ENCODE assay signal across 25 cellular contexts in the genomic region with DNA sequence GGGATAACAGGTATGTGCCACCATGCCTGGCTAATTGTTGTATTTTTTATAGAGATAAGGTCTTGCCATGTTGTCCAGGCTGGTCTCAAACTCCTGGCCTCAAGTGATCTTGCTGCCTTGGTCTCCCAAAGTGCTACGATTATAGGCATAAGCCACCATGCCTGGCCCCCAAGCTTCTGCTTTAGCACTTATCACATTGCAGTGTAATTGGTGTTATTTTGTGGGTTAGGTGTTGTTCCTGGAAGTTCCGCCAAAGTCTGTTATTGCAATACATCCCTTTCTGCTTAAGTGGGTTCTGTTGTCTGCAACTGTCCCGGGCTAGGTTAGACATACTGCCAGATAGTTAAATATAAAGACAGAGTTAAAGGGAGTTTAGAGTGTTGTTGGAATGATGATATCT. TPM values are rescaled to one million over a fixed set of nuclear protein-coding genes. Genes with fewer than 3 reads are reported as not detected.
DNase-seq lines count a peak whose midpoint lies in the region; ATAC-seq and TF ChIP-seq lines count a peak whose summit lies in the region.
"Had no signal": no experiment of that assay in that cellular context is flagged by ENCODE, and none has a peak within 500 bp of the region (broad histone marks: within the 10 kb centered on the region; RNA-seq: fewer than 3 reads in every experiment).

No MANE protein-coding gene starts in this region.

- H3K9me3 Mint-ChIP-seq in CD4-positive, alpha-beta T cell: no peaks in the 10 kb centered on the region
- no peaks in the 10 kb centered on the region for H3K9me3 Mint-ChIP-seq in central memory CD8-positive, alpha-beta T cell
- no peaks in the 10 kb centered on the region for H3K9me3 Mint-ChIP-seq in nephron
- H3K9me3 Mint-ChIP-seq: CD4-positive, CD25-positive, alpha-beta regulatory T cell had no signal

- H3K36me3 Mint-ChIP-seq in CD4-positive, alpha-beta T cell (ENCODE audit: low read depth): peaks cover 17% of the 10 kb centered on the region
- H3K36me3 Mint-ChIP-seq in central memory CD8-positive, alpha-beta T cell (ENCODE audit: insufficient read depth): peaks cover 7% of the 10 kb centered on the region
- no peaks in the 10 kb centered on the region for H3K36me3 Mint-ChIP-seq in nephron (ENCODE audit: low read depth)

- POLR2A ChIA-PET in CD4-positive, alpha-beta T cell (lab: Charles Lee): no interaction called here

- TF ChIP-seq CTCF in CD4-positive, alpha-beta T cell (IDR thresholded peaks at IDR 0.05): no peak
- no peak for TF ChIP-seq CTCF in nephron (IDR thresholded peaks at IDR 0.05; ENCODE audit: unreplicated experiment in 3 of 3)

- H3K4me3 ChIP-seq in right cardiac atrium (ENCODE audit: low read length): no peak overlapping the region
- H3K4me3 ChIP-seq: GM12878, K562, PC-9, SK-N-MC had no signal

- 92% methylated on average over 3 of the region's 3 CpGs for WGBS in right cardiac atrium

- H3K4me3 Mint-ChIP-seq in CD4-positive, alpha-beta T cell: peak overlapping the region; percentile 8
- H3K4me3 Mint-ChIP-seq in central memory CD8-positive, alpha-beta T cell: peak overlapping the region; percentile 45
- H3K4me3 Mint-ChIP-seq in nephron: peak overlapping the region in 2 of 3 experiments; percentile 24 to 50

- H3K9me3 ChIP-seq in CD4-positive, alpha-beta T cell (ENCODE audit: control insufficient read depth, low read length): no peaks in the 10 kb centered on the region
- no peaks in the 10 kb centered on the region for H3K9me3 ChIP-seq in right cardiac atrium (ENCODE audit: control insufficient read depth, low read length)
- H3K9me3 ChIP-seq: Caco-2 had no signal

- H3K4me1 ChIP-seq in right cardiac atrium (ENCODE audit: control insufficient read depth, insufficient read depth, low read length): peaks cover 8% of the 10 kb centered on the region
- H3K4me1 ChIP-seq: Caco-2 had no signal

- no peak overlapping the region for H3K27ac ChIP-seq in CD4-positive, alpha-beta T cell (ENCODE audit: low read depth, low read length)
- H3K27ac ChIP-seq in right cardiac atrium (ENCODE audit: low read length): no peak overlapping the region
- H3K27ac ChIP-seq: HL-60, PC-9, SK-N-MC had no signal

- intact Hi-C loops in CD4-positive, alpha-beta T cell (cut with DNase I, micrococcal nuclease): no loop called here
- intact Hi-C loops in right cardiac atrium (cut with DNase I): no loop called here

- H3K27me3 Mint-ChIP-seq in CD4-positive, alpha-beta T cell: no peaks in the 10 kb centered on the region
- H3K27me3 Mint-ChIP-seq in central memory CD8-positive, alpha-beta T cell: no peaks in the 10 kb centered on the region
- H3K27me3 Mint-ChIP-seq in nephron (ENCODE audit: low read depth): no peaks in the 10 kb centered on the region
- H3K27me3 Mint-ChIP-seq: CD4-positive, CD25-positive, alpha-beta regulatory T cell had no signal

- ATAC-seq in CD4-positive, alpha-beta T cell (ENCODE audit: poor library complexity): no peak
- no peak for ATAC-seq in central memory CD8-positive, alpha-beta T cell (replicated peaks; ENCODE audit: extremely low read depth, poor library complexity, severe bottlenecking)
- ATAC-seq in HG03439 (IDR thresholded peaks at IDR 0.05; ENCODE audit: unreplicated experiment) (no peak), right cardiac atrium (no peak)
- ATAC-seq: GM12878, HepG2, K562 had no signal

- no peaks in the 10 kb centered on the region for H3K27me3 ChIP-seq in CD4-positive, alpha-beta T cell (ENCODE audit: control insufficient read depth, insufficient read depth, low read length)
- H3K27me3 ChIP-seq in right cardiac atrium (ENCODE audit: control insufficient read depth, insufficient read depth): no peaks in the 10 kb centered on the region

- H3K27ac Mint-ChIP-seq in CD4-positive, alpha-beta T cell: no peak overlapping the region
- H3K27ac Mint-ChIP-seq in central memory CD8-positive, alpha-beta T cell (ENCODE audit: low read depth): peak overlapping the region; percentile 61
- H3K27ac Mint-ChIP-seq in nephron: no peak overlapping the region

- CTCF ChIA-PET in CD4-positive, alpha-beta T cell (lab: Charles Lee): no interaction called here

- no peak for DNase-seq in CD4-positive, alpha-beta T cell
- DNase-seq in GF-D8 (lab: John Stamatoyannopoulos, UW): peak; percentile 26
- no peak for DNase-seq in central memory CD8-positive, alpha-beta T cell (ENCODE audit: low spot score in 2 of 2)
- DNase-seq in stimulated activated CD8-positive, alpha-beta memory T cell treated with anti-CD3 and anti-CD28 coated beads, Interleukin-4, amount 100 ng/mL, for 48 hours: no peak
- no peak for DNase-seq in right cardiac atrium
- DNase-seq: Caco-2; CD4-positive, CD25-positive, alpha-beta regulatory T cell; DMS 273 treated with DMSO at 0.1 percent for 48 hours; DMS79 treated with DMSO at 0.1 percent for 48 hours; NCI-H1105; NCI-H2029 treated with DMSO at 0.1 percent for 48 hours; NCI-H2171; NCI-H345; NCI-H524; NCI-H774; PC-9; RPMI8226; SHP77 had no signal

- H3K4me1 Mint-ChIP-seq in CD4-positive, alpha-beta T cell (ENCODE audit: low read depth): peaks cover 14% of the 10 kb centered on the region
- peaks cover 6% of the 10 kb centered on the region for H3K4me1 Mint-ChIP-seq in central memory CD8-positive, alpha-beta T cell
- peaks cover 21% of the 10 kb centered on the region for H3K4me1 Mint-ChIP-seq in nephron

RNA-seq across cellular contexts. Expression of a gene that starts 3.4 kb away (rescaled TPM):
- 1 to 10 TPM; 7.3 to 7.6 TPM for total RNA-seq in CD4-positive, alpha-beta T cell
- total RNA-seq in right cardiac atrium: 10 to 100 TPM; 14.7 to 21.7 (median 20.0) TPM
- 23.5 TPM for polyA plus RNA-seq in right cardiac atrium

RNA-seq across cellular contexts. Expression of a gene that starts 3.6 kb away (rescaled TPM):
- total RNA-seq in CD4-positive, alpha-beta T cell: 10 to 100 TPM; 48.4 to 53.7 TPM
- total RNA-seq in right cardiac atrium: 10 to 100 TPM; 20.9 to 28.2 (median 25.3) TPM
- 13.9 TPM for polyA plus RNA-seq in right cardiac atrium
